ENCODE assay signal across 19 cellular contexts in the genomic region with DNA sequence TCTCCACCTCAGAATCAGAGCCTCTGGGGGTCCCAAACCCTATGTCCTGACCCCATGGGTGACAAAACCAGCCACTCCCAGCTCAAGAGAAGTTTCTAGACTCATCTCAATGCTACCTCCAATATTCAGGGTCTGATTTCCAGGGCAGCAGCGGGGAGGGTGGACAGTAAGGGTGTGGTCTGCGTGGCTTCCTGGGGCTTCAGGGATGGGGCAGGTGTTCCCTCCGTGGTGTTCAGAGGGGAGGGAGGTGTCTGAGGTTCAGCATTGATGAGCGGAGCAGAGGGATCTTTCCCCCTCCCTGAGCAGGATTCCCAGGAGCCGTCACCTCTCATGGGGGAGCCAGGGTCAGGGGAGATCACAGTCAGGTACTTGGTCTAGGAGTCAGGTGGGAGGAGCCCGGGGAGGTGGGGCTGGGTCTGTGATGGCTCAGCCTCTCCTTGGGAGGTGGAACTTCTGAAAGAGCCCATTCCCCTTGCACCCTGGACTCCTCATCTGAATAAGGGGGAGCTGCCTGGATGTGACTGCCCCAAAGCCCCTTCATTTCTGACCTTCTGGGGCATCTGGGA. TPM values are rescaled to one million over a fixed set of nuclear protein-coding genes. Genes with fewer than 3 reads are reported as not detected.
DNase-seq lines count a peak whose midpoint lies in the region; ATAC-seq and TF ChIP-seq lines count a peak whose summit lies in the region.
"Had no signal": no experiment of that assay in that cellular context is flagged by ENCODE, and none has a peak within 500 bp of the region (broad histone marks: within the 10 kb centered on the region; RNA-seq: fewer than 3 reads in every experiment).

No MANE protein-coding gene starts in this region.

- H3K4me3 Mint-ChIP-seq in GM23338 (no peak overlapping the region), endodermal cell (no peak overlapping the region)
- no peak overlapping the region for H3K4me3 Mint-ChIP-seq in T-helper 2 cell treated with Interferon-gamma antibody and Interleukin-4, amounts not matched to agents 5 μg/mL and 100 μg/mL, for 36 hours

- H2AFZ ChIP-seq in GM23338: no peak overlapping the region

- DNase-seq in GM23338 (ENCODE audit: low spot score) (peak; percentile 5), endodermal cell (peak; percentile 55), left lobe of liver (ENCODE audit: low spot score) (peak; percentile 33), vagina (ENCODE audit: extremely low spot score in 2 of 2) (peak; percentile 79 to 94), sciatic nerve (ENCODE audit: low spot score) (no peak), HuH-7.5 (ENCODE audit: low spot score) (no peak)
- DNase-seq in T-helper 2 cell treated with Interferon-gamma antibody and Interleukin-4, amounts not matched to agents 5 μg/mL and 100 μg/mL, for 36 hours (ENCODE audit: low spot score): no peak
- DNase-seq: C1 segment of cervical spinal cord, DMS79, GOT3, KG1, MV-4-11, NCI-H187, NCI-H2107, NCI-H510A, NCI-H82, RPMI8226, SHP77 treated with DMSO at 0.1 percent for 48 hours had no signal

- H3K27ac Mint-ChIP-seq in GM23338 (no peak overlapping the region), endodermal cell (no peak overlapping the region)
- H3K27ac Mint-ChIP-seq in T-helper 2 cell treated with Interferon-gamma antibody and Interleukin-4, amounts not matched to agents 5 μg/mL and 100 μg/mL, for 36 hours: no peak overlapping the region

- WGBS in endodermal cell (ENCODE audit: insufficient coverage in 1 of 2, insufficient read length in 1 of 2), 2 experiments: 54 to 64% methylated on average over 4 to 6 of the region's 6 CpGs

- TF ChIP-seq POLR2A in vagina (IDR thresholded peaks at IDR 0.05): no peak

- H3K9me3 Mint-ChIP-seq in GM23338 (peaks cover 87% of the 10 kb centered on the region), endodermal cell (peaks cover 80% of the 10 kb centered on the region)
- H3K9me3 Mint-ChIP-seq in T-helper 2 cell treated with Interferon-gamma antibody and Interleukin-4, amounts not matched to agents 5 μg/mL and 100 μg/mL, for 36 hours: no peaks in the 10 kb centered on the region

- H3K36me3 ChIP-seq in GM23338 (ENCODE audit: insufficient read depth): no peaks in the 10 kb centered on the region
- H3K36me3 ChIP-seq in endodermal cell (ENCODE audit: control insufficient read depth, insufficient read depth, low read length): no peaks in the 10 kb centered on the region
- H3K36me3 ChIP-seq in vagina: no peaks in the 10 kb centered on the region

- no peaks in the 10 kb centered on the region for H4K20me1 ChIP-seq in GM23338 (replicated peaks; ENCODE audit: insufficient read depth)

- H3K27me3 Mint-ChIP-seq in GM23338 (ENCODE audit: insufficient read depth, low read depth, poor library complexity): peaks cover 10% of the 10 kb centered on the region
- H3K27me3 Mint-ChIP-seq in endodermal cell (ENCODE audit: insufficient read depth): no peaks in the 10 kb centered on the region
- H3K27me3 Mint-ChIP-seq in T-helper 2 cell treated with Interferon-gamma antibody and Interleukin-4, amounts not matched to agents 5 μg/mL and 100 μg/mL, for 36 hours (ENCODE audit: low read depth): peaks cover 6% of the 10 kb centered on the region

- H3K4me3 ChIP-seq in GM23338 (no peak overlapping the region), endodermal cell (ENCODE audit: low read length) (no peak overlapping the region), vagina (no peak overlapping the region)
- H3K4me3 ChIP-seq: A549 had no signal

- H3K36me3 Mint-ChIP-seq in GM23338 (ENCODE audit: low read depth) (peaks cover 23% of the 10 kb centered on the region; the same call in 2 of the 3 replicates), endodermal cell (ENCODE audit: low read depth) (peaks cover 1% of the 10 kb centered on the region)
- no peaks in the 10 kb centered on the region for H3K36me3 Mint-ChIP-seq in T-helper 2 cell treated with Interferon-gamma antibody and Interleukin-4, amounts not matched to agents 5 μg/mL and 100 μg/mL, for 36 hours (ENCODE audit: low read depth)

- H3K9ac ChIP-seq in endodermal cell (ENCODE audit: extremely low read depth, low read length, poor library complexity, severe bottlenecking): no peak overlapping the region

- H3K4me1 Mint-ChIP-seq in GM23338 (no peaks in the 10 kb centered on the region), endodermal cell (no peaks in the 10 kb centered on the region)
- peaks cover 13% of the 10 kb centered on the region for H3K4me1 Mint-ChIP-seq in T-helper 2 cell treated with Interferon-gamma antibody and Interleukin-4, amounts not matched to agents 5 μg/mL and 100 μg/mL, for 36 hours (ENCODE audit: low read depth)

- ATAC-seq in GM23338 (peak; percentile 80), left lobe of liver (no peak), sciatic nerve (no peak)

- H3K27ac ChIP-seq in GM23338 (ENCODE audit: low read depth) (no peak overlapping the region), endodermal cell (ENCODE audit: low read depth, low read length) (no peak overlapping the region), vagina (no peak overlapping the region)
- H3K27ac ChIP-seq: A549 had no signal

- H3K9me3 ChIP-seq in endodermal cell (ENCODE audit: control insufficient read depth, low read length) (peaks cover 4% of the 10 kb centered on the region), vagina (no peaks in the 10 kb centered on the region)
- H3K9me3 ChIP-seq: A549 had no signal

- H3K27me3 ChIP-seq in GM23338 (ENCODE audit: insufficient read depth) (no peaks in the 10 kb centered on the region), endodermal cell (ENCODE audit: control insufficient read depth, insufficient read depth, low read length, poor library complexity, severe bottlenecking) (no peaks in the 10 kb centered on the region), vagina (no peaks in the 10 kb centered on the region)

- no peak for TF ChIP-seq CTCF in GM23338 (conservative IDR thresholded peaks at IDR 0.05; ENCODE audit: low read depth in 2 of 2)
- TF ChIP-seq CTCF in endodermal cell (conservative IDR thresholded peaks at IDR 0.05): no peak
- no peak for TF ChIP-seq CTCF in vagina (IDR thresholded peaks at IDR 0.05)

- intact Hi-C loops in vagina (cut with DNase I): loop anchor here (5.0 kb wide), 1 partner anchor 279 kb away; no protein-coding TSS in a partner anchor
- intact Hi-C loops in sciatic nerve (cut with DNase I): no loop called here

- H3K4me1 ChIP-seq in GM23338 (ENCODE audit: insufficient read depth) (no peaks in the 10 kb centered on the region), endodermal cell (ENCODE audit: control insufficient read depth, insufficient read depth, low read length) (no peaks in the 10 kb centered on the region), vagina (no peaks in the 10 kb centered on the region)
- H3K4me1 ChIP-seq: A549 had no signal

- H3K9me2 ChIP-seq in GM23338 (ENCODE audit: insufficient read depth): no peaks in the 10 kb centered on the region

- no peaks in the 10 kb centered on the region for H3F3A ChIP-seq in GM23338 (replicated peaks; ENCODE audit: low read depth)

- H3K4me2 ChIP-seq in GM23338: no peak overlapping the region
- H3K4me2 ChIP-seq: A549 had no signal

- no peaks in the 10 kb centered on the region for H3K79me2 ChIP-seq in GM23338 (replicated peaks; ENCODE audit: insufficient read depth)

TF ChIP-seq in GM23338, 12 proteins besides CTCF, POLR2A, EP300 and RAD21 (continues in another document):
- no peak for TF ChIP-seq NANOG (IDR thresholded peaks at IDR 0.05; ENCODE audit: borderline replicate concordance)
- TF ChIP-seq, protein P1, sequence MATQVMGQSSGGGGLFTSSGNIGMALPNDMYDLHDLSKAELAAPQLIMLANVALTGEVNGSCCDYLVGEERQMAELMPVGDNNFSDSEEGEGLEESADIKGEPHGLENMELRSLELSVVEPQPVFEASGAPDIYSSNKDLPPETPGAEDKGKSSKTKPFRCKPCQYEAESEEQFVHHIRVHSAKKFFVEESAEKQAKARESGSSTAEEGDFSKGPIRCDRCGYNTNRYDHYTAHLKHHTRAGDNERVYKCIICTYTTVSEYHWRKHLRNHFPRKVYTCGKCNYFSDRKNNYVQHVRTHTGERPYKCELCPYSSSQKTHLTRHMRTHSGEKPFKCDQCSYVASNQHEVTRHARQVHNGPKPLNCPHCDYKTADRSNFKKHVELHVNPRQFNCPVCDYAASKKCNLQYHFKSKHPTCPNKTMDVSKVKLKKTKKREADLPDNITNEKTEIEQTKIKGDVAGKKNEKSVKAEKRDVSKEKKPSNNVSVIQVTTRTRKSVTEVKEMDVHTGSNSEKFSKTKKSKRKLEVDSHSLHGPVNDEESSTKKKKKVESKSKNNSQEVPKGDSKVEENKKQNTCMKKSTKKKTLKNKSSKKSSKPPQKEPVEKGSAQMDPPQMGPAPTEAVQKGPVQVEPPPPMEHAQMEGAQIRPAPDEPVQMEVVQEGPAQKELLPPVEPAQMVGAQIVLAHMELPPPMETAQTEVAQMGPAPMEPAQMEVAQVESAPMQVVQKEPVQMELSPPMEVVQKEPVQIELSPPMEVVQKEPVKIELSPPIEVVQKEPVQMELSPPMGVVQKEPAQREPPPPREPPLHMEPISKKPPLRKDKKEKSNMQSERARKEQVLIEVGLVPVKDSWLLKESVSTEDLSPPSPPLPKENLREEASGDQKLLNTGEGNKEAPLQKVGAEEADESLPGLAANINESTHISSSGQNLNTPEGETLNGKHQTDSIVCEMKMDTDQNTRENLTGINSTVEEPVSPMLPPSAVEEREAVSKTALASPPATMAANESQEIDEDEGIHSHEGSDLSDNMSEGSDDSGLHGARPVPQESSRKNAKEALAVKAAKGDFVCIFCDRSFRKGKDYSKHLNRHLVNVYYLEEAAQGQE (IDR thresholded peaks at IDR 0.05; ENCODE audit: unreplicated experiment): no peak

RNA-seq across cellular contexts. Expression of gene LILRA2, which starts 2.9 kb away (rescaled TPM):
- not detected in 2 replicates for total RNA-seq in GM23338 (2014; rRNA removed; shearing (Covaris generic))
- polyA plus RNA-seq in GM23338 (2016; fragmentation: Nextera tagmentation; extraction: Ambion mirVana): not detected in 2 replicates
- total RNA-seq in endodermal cell: not detected
- not detected for polyA plus RNA-seq in endodermal cell (2013, experiment 1 of 2)
- not detected for polyA plus RNA-seq in endodermal cell (2013, experiment 2 of 2)
- 1.6 TPM for total RNA-seq in left lobe of liver
- not detected for total RNA-seq in vagina
- 5.3 TPM for total RNA-seq in sciatic nerve
- polyA plus RNA-seq: A549 had no signal

RNA-seq across cellular contexts. Expression of gene LILRA1, which starts 16.9 kb away (rescaled TPM):
- total RNA-seq in GM23338 (2014; rRNA removed; shearing (Covaris generic)): not detected in 2 replicates
- not detected in 2 replicates for polyA plus RNA-seq in GM23338 (2016; fragmentation: Nextera tagmentation; extraction: Ambion mirVana)
- total RNA-seq in endodermal cell: not detected
- not detected for polyA plus RNA-seq in endodermal cell (2013, experiment 1 of 2)
- polyA plus RNA-seq in endodermal cell (2013, experiment 2 of 2): not detected
- total RNA-seq in left lobe of liver: 0.60 TPM
- total RNA-seq in vagina: 1.7 TPM
- 2.3 TPM for total RNA-seq in sciatic nerve
- polyA plus RNA-seq: A549 had no signal

RNA-seq across cellular contexts. Expression of gene LILRB1, which starts 53.8 kb away (rescaled TPM):
- 0.14 TPM in 1 of 2 replicates, not detected in the other for total RNA-seq in GM23338 (2014; rRNA removed; shearing (Covaris generic))
- polyA plus RNA-seq in GM23338 (2016; fragmentation: Nextera tagmentation; extraction: Ambion mirVana): 0.12 TPM in 1 of 2 replicates, not detected in the other
- total RNA-seq in endodermal cell: not detected
- polyA plus RNA-seq in endodermal cell (2013, experiment 1 of 2): not detected
- not detected for polyA plus RNA-seq in endodermal cell (2013, experiment 2 of 2)
- 2.6 TPM for total RNA-seq in left lobe of liver
- 2.2 TPM for total RNA-seq in vagina
- 10.7 TPM for total RNA-seq in sciatic nerve
- polyA plus RNA-seq: A549 had no signal

Comparison
In these comparisons a context has a peak if more than half of its experiments do, and no peak if none do; other contexts are left out.
1. DNase-seq: peak in GM23338 (single experiment), endodermal cell (single experiment), left lobe of liver (single experiment) and vagina (2 of 2); none in sciatic nerve (single experiment), T-helper 2 cell treated with Interferon-gamma antibody and Interleukin-4, amounts not matched to agents 5 μg/mL and 100 μg/mL, for 36 hours (single experiment) and HuH-7.5 (single experiment).